Comparison of ENCODE assay signal across 9 cellular contexts in the genomic region with DNA sequence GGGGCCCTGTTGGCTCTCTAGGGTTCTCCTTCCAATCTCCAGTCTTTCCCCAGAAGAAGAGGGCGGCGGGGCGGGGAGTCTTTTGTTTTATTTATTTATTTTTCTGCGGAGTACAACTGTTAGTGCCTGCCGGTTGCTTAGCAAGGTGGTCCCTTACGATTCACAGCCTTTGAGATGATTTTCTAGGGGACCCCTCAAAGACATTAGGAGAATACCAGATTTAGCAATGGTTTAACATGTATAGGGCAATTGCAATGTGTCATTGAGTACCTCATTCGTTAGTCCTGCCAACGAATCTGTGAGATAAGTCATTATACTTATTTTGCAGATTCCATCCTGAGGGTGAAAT. TPM values are rescaled to one million over a fixed set of nuclear protein-coding genes. Genes with fewer than 3 reads are reported as not detected.
DNase-seq lines count a peak whose midpoint lies in the region; FAIRE-seq and TF ChIP-seq lines count a peak whose summit lies in the region.
"Had no signal": no experiment of that assay in that cellular context is flagged by ENCODE, and none has a peak within 500 bp of the region (broad histone marks: within the 10 kb centered on the region; RNA-seq: fewer than 3 reads in every experiment).

No MANE protein-coding gene starts in this region.

- H3K9me3 ChIP-seq in kidney (ENCODE audit: control insufficient read depth in 1 of 2, low read length in 2 of 2) = no peaks in the 10 kb centered on the region
- H3K9me3 ChIP-seq in testis = no peaks in the 10 kb centered on the region

- peaks cover 34% of the 10 kb centered on the region for H3K36me3 Mint-ChIP-seq in activated CD4-positive, alpha-beta T cell treated with anti-CD3 and anti-CD28 coated beads, Interleukin-2, amount 10 ng/mL, durations not matched to agents 7 days and 5 days (ENCODE audit: low read depth)
- H3K36me3 Mint-ChIP-seq in activated T-helper 1 cell treated with anti-CD3 and anti-CD28 coated beads, Interleukin-12 subunit alpha, Interleukin-12 subunit beta, Interleukin-2, Interleukin-4 antibody, amounts not matched to agents 30 ng/mL and 10 ng/mL and 1 ng/mL, durations not matched to agents 14 hours and 24 hours and 36 hours (ENCODE audit: low read depth) = peaks cover 22% of the 10 kb centered on the region

- POLR2A ChIA-PET in activated CD4-positive, alpha-beta T cell treated with anti-CD3 and anti-CD28 coated beads, Interleukin-2, amount 10 ng/mL, durations not matched to agents 7 days and 5 days (lab: Charles Lee) = no interaction called here

- H3K27me3 Mint-ChIP-seq in activated CD4-positive, alpha-beta T cell treated with anti-CD3 and anti-CD28 coated beads, Interleukin-2, amount 10 ng/mL, durations not matched to agents 7 days and 5 days = no peaks in the 10 kb centered on the region
- no peaks in the 10 kb centered on the region for H3K27me3 Mint-ChIP-seq in activated T-helper 1 cell treated with anti-CD3 and anti-CD28 coated beads, Interleukin-12 subunit alpha, Interleukin-12 subunit beta, Interleukin-2, Interleukin-4 antibody, amounts not matched to agents 30 ng/mL and 10 ng/mL and 1 ng/mL, durations not matched to agents 14 hours and 24 hours and 36 hours (ENCODE audit: insufficient read depth)

- CTCF ChIA-PET in activated CD4-positive, alpha-beta T cell treated with anti-CD3 and anti-CD28 coated beads, Interleukin-2, amount 10 ng/mL, durations not matched to agents 7 days and 5 days (lab: Charles Lee) = interaction anchor here (1.0 kb wide), 1 partner anchor 56 kb away, joined by 3 read pairs; a partner anchor contains a TSS

- no peak for DNase-seq in activated CD4-positive, alpha-beta T cell treated with anti-CD3 and anti-CD28 coated beads, Interleukin-2, amount 10 ng/mL, durations not matched to agents 7 days and 5 days
- DNase-seq in activated CD4-positive, alpha-beta T cell treated with anti-CD3 and anti-CD28 coated beads, Interleukin-2, amount 50 U/mL, for 48 hours = no peak
- no peak for DNase-seq in activated T-helper 1 cell treated with anti-CD3 and anti-CD28 coated beads, Interleukin-12 subunit alpha, Interleukin-12 subunit beta, Interleukin-2, Interleukin-4 antibody, amounts not matched to agents 30 ng/mL and 10 ng/mL and 1 ng/mL, durations not matched to agents 14 hours and 24 hours and 36 hours (ENCODE audit: low spot score)
- no peak for DNase-seq in kidney
- no peak for DNase-seq in testis
- no peak for DNase-seq in SW 1271 (lab: John Stamatoyannopoulos, UW)
- DNase-seq in NCI-H2196 treated with DMSO at 0.1 percent for 48 hours (lab: John Stamatoyannopoulos, UW; ENCODE audit: unreplicated experiment) = no peak
- DNase-seq in NCI-H510A (lab: John Stamatoyannopoulos, UW) = no peak

- TF ChIP-seq POLR2A in testis (IDR thresholded peaks at IDR 0.05) = no peak

- intact Hi-C loops in activated T-helper 1 cell treated with anti-CD3 and anti-CD28 coated beads, Interleukin-12 subunit alpha, Interleukin-12 subunit beta, Interleukin-2, Interleukin-4 antibody, amounts not matched to agents 30 ng/mL and 10 ng/mL and 1 ng/mL, durations not matched to agents 14 hours and 24 hours and 36 hours (cut with micrococcal nuclease) = loop anchor here (1.0 to 2.0 kb wide), 8 partner anchors 9 to 640 kb away; a partner anchor contains a TSS
- intact Hi-C loops in kidney (cut with DNase I) = no loop called here
- intact Hi-C loops in testis (cut with DNase I; ENCODE audit: low total_unique reads) = no loop called here

- no peaks in the 10 kb centered on the region for H3K27me3 ChIP-seq in testis

- peak overlapping the region; percentile 95 for H3K4me3 Mint-ChIP-seq in activated CD4-positive, alpha-beta T cell treated with anti-CD3 and anti-CD28 coated beads, Interleukin-2, amount 10 ng/mL, durations not matched to agents 7 days and 5 days
- H3K4me3 Mint-ChIP-seq in activated T-helper 1 cell treated with anti-CD3 and anti-CD28 coated beads, Interleukin-12 subunit alpha, Interleukin-12 subunit beta, Interleukin-2, Interleukin-4 antibody, amounts not matched to agents 30 ng/mL and 10 ng/mL and 1 ng/mL, durations not matched to agents 14 hours and 24 hours and 36 hours = peak overlapping the region; percentile 96

- peaks cover 10% of the 10 kb centered on the region in 2 donors for H3K36me3 ChIP-seq in kidney (ENCODE audit: control insufficient read depth in 1 of 2, insufficient read depth in 2 of 2, low read length in 2 of 2)
- H3K36me3 ChIP-seq in testis (ENCODE audit: low read depth, missing control alignments) = no peaks in the 10 kb centered on the region

- peaks cover 0 to 9% of the 10 kb centered on the region in 2 donors for H3K4me1 ChIP-seq in kidney (ENCODE audit: control insufficient read depth in 1 of 2, insufficient read depth in 1 of 2, low read depth in 1 of 2, low read length in 2 of 2)
- peaks cover 4% of the 10 kb centered on the region for H3K4me1 ChIP-seq in testis

- H3K27ac Mint-ChIP-seq in activated CD4-positive, alpha-beta T cell treated with anti-CD3 and anti-CD28 coated beads, Interleukin-2, amount 10 ng/mL, durations not matched to agents 7 days and 5 days = peak overlapping the region; percentile 96
- peak overlapping the region; percentile 91 for H3K27ac Mint-ChIP-seq in activated T-helper 1 cell treated with anti-CD3 and anti-CD28 coated beads, Interleukin-12 subunit alpha, Interleukin-12 subunit beta, Interleukin-2, Interleukin-4 antibody, amounts not matched to agents 30 ng/mL and 10 ng/mL and 1 ng/mL, durations not matched to agents 14 hours and 24 hours and 36 hours

- WGBS in testis, 2 donors = 1 to 6% methylated on average over 8 of the region's 8 CpGs

- peaks cover 40% of the 10 kb centered on the region for H3K4me1 Mint-ChIP-seq in activated CD4-positive, alpha-beta T cell treated with anti-CD3 and anti-CD28 coated beads, Interleukin-2, amount 10 ng/mL, durations not matched to agents 7 days and 5 days
- peaks cover 28% of the 10 kb centered on the region for H3K4me1 Mint-ChIP-seq in activated T-helper 1 cell treated with anti-CD3 and anti-CD28 coated beads, Interleukin-12 subunit alpha, Interleukin-12 subunit beta, Interleukin-2, Interleukin-4 antibody, amounts not matched to agents 30 ng/mL and 10 ng/mL and 1 ng/mL, durations not matched to agents 14 hours and 24 hours and 36 hours (ENCODE audit: low read depth)

- TF ChIP-seq CTCF in kidney (IDR thresholded peaks at IDR 0.05; ENCODE audit: borderline replicate concordance, extremely low read depth, insufficient read depth) (no peak), testis (IDR thresholded peaks at IDR 0.05) (no peak)

- peaks cover 8% of the 10 kb centered on the region for H3K9me3 Mint-ChIP-seq in activated CD4-positive, alpha-beta T cell treated with anti-CD3 and anti-CD28 coated beads, Interleukin-2, amount 10 ng/mL, durations not matched to agents 7 days and 5 days
- H3K9me3 Mint-ChIP-seq in activated T-helper 1 cell treated with anti-CD3 and anti-CD28 coated beads, Interleukin-12 subunit alpha, Interleukin-12 subunit beta, Interleukin-2, Interleukin-4 antibody, amounts not matched to agents 30 ng/mL and 10 ng/mL and 1 ng/mL, durations not matched to agents 14 hours and 24 hours and 36 hours = peaks cover 6% of the 10 kb centered on the region

- FAIRE-seq in kidney (lab: Jason Lieb, UNC) = no peak

- H3K4me3 ChIP-seq in kidney (ENCODE audit: low read length in 2 of 2) (peak overlapping the region; percentile 94 to 97), testis (peak overlapping the region; percentile 84 to 92)

- H3K9ac ChIP-seq in kidney (ENCODE audit: low read length in 2 of 2) = peak overlapping the region in 1 of 2 donors; percentile 95

- H3K27ac ChIP-seq in kidney (ENCODE audit: low read depth in 2 of 2, low read length in 2 of 2) = peak overlapping the region; percentile 61 to 79
- peak overlapping the region; percentile 85 to 88 for H3K27ac ChIP-seq in testis

RNA-seq across cellular contexts. Expression of a gene that starts 0.3 kb away (rescaled TPM):
- 10 to 100 TPM; 77.1 to 78.3 TPM for total RNA-seq in activated CD4-positive, alpha-beta T cell treated with anti-CD3 and anti-CD28 coated beads, Interleukin-2, amount 10 ng/mL, durations not matched to agents 7 days and 5 days
- 88.3 and 93.9 TPM in 2 replicates for total RNA-seq in activated T-helper 1 cell treated with anti-CD3 and anti-CD28 coated beads, Interleukin-12 subunit alpha, Interleukin-12 subunit beta, Interleukin-2, Interleukin-4 antibody, amounts not matched to agents 30 ng/mL and 10 ng/mL and 1 ng/mL, durations not matched to agents 14 hours and 24 hours and 36 hours
- total RNA-seq in kidney (38.0 TPM), testis (100 to 1,000 TPM in 1 of 2 donors, 10 to 100 TPM in 1; 87.9 to 103 TPM)
- polyA plus RNA-seq in kidney (ENCODE audit: insufficient read depth, low read depth, low replicate concordance) (109 TPM), testis (ENCODE audit: insufficient read depth, low read depth, low replicate concordance) (65.8 TPM)

RNA-seq across cellular contexts. Expression of a gene that starts 34.4 kb away (rescaled TPM):
- total RNA-seq in activated CD4-positive, alpha-beta T cell treated with anti-CD3 and anti-CD28 coated beads, Interleukin-2, amount 10 ng/mL, durations not matched to agents 7 days and 5 days = not detected
- total RNA-seq in activated T-helper 1 cell treated with anti-CD3 and anti-CD28 coated beads, Interleukin-12 subunit alpha, Interleukin-12 subunit beta, Interleukin-2, Interleukin-4 antibody, amounts not matched to agents 30 ng/mL and 10 ng/mL and 1 ng/mL, durations not matched to agents 14 hours and 24 hours and 36 hours = not detected in 2 replicates
- total RNA-seq in kidney = not detected
- polyA plus RNA-seq in kidney (ENCODE audit: insufficient read depth, low read depth, low replicate concordance) = not detected
- total RNA-seq in testis = under 1 TPM in 1 of 2 donors, not detected in 1; 0.37 TPM
- polyA plus RNA-seq in testis (ENCODE audit: insufficient read depth, low read depth, low replicate concordance) = 0.54 TPM
- total RNA-seq: lung microvascular endothelial cell had no signal

RNA-seq across cellular contexts. Expression of a gene that starts 55.4 kb away (rescaled TPM):
- not detected for total RNA-seq in activated CD4-positive, alpha-beta T cell treated with anti-CD3 and anti-CD28 coated beads, Interleukin-2, amount 10 ng/mL, durations not matched to agents 7 days and 5 days
- not detected in 2 replicates for total RNA-seq in activated T-helper 1 cell treated with anti-CD3 and anti-CD28 coated beads, Interleukin-12 subunit alpha, Interleukin-12 subunit beta, Interleukin-2, Interleukin-4 antibody, amounts not matched to agents 30 ng/mL and 10 ng/mL and 1 ng/mL, durations not matched to agents 14 hours and 24 hours and 36 hours
- 1.8 TPM for total RNA-seq in kidney
- polyA plus RNA-seq in kidney (ENCODE audit: insufficient read depth, low read depth, low replicate concordance) = not detected
- 1 to 10 TPM; 1.6 to 4.3 TPM for total RNA-seq in testis
- polyA plus RNA-seq in testis (ENCODE audit: insufficient read depth, low read depth, low replicate concordance) = 1.1 TPM
- total RNA-seq: lung microvascular endothelial cell had no signal

RNA-seq across cellular contexts. Expression of a gene that starts 55.7 kb away (rescaled TPM):
- 10 to 100 TPM; 39.6 to 42.0 TPM for total RNA-seq in activated CD4-positive, alpha-beta T cell treated with anti-CD3 and anti-CD28 coated beads, Interleukin-2, amount 10 ng/mL, durations not matched to agents 7 days and 5 days
- 26.2 and 28.4 TPM in 2 replicates for total RNA-seq in activated T-helper 1 cell treated with anti-CD3 and anti-CD28 coated beads, Interleukin-12 subunit alpha, Interleukin-12 subunit beta, Interleukin-2, Interleukin-4 antibody, amounts not matched to agents 30 ng/mL and 10 ng/mL and 1 ng/mL, durations not matched to agents 14 hours and 24 hours and 36 hours
- total RNA-seq in kidney (43.2 TPM), testis (100 to 1,000 TPM in 1 of 2 donors, 10 to 100 TPM in 1; 94.3 to 103 TPM)
- polyA plus RNA-seq in kidney (ENCODE audit: insufficient read depth, low read depth, low replicate concordance) (57.2 TPM), testis (ENCODE audit: insufficient read depth, low read depth, low replicate concordance) (25.3 TPM)
